Comparison of ENCODE assay signal across 19 cellular contexts in genomic region chr17:21677126-21677910, GRCh38. TPM values are rescaled to one million over a fixed set of nuclear protein-coding genes. Genes with fewer than 3 reads are reported as not detected.
"Had no signal": no experiment of that assay in that cellular context is flagged by ENCODE, and none has a peak within 500 bp of the region (broad histone marks: within the 10 kb centered on the region; RNA-seq: fewer than 3 reads in every experiment).

No MANE protein-coding gene starts in this region.

- H3K27ac ChIP-seq: brain microvascular endothelial cell, gastrocnemius medialis, heart left ventricle, SK-N-MC, skin epidermis had no signal

- H3K4me1 ChIP-seq: gastrocnemius medialis, heart left ventricle had no signal

- H3K27me3 Mint-ChIP-seq: activated naive CD8-positive, alpha-beta T cell treated with anti-CD3 and anti-CD28 coated beads for 36 hours; naive B cell; type B pancreatic cell had no signal

- H3K27me3 ChIP-seq: brain microvascular endothelial cell, gastrocnemius medialis had no signal

- H3K4me3 Mint-ChIP-seq: activated naive CD8-positive, alpha-beta T cell treated with anti-CD3 and anti-CD28 coated beads for 36 hours; type B pancreatic cell had no signal

- H3K9me3 ChIP-seq: gastrocnemius medialis, heart left ventricle had no signal

- H3K4me1 Mint-ChIP-seq: activated naive CD8-positive, alpha-beta T cell treated with anti-CD3 and anti-CD28 coated beads for 36 hours; immature natural killer cell had no signal

- H3K4me3 ChIP-seq: gastrocnemius medialis, heart left ventricle, SK-N-MC had no signal

- H3K27ac Mint-ChIP-seq: activated naive CD8-positive, alpha-beta T cell treated with anti-CD3 and anti-CD28 coated beads for 36 hours; immature natural killer cell; type B pancreatic cell had no signal

- DNase-seq: activated naive CD8-positive, alpha-beta T cell treated with anti-CD3 and anti-CD28 coated beads for 36 hours; anterior cingulate cortex; brain microvascular endothelial cell; effector memory CD4-positive, alpha-beta T cell; gastrocnemius medialis; heart left ventricle; immature natural killer cell; left colon; naive B cell; stimulated activated CD4-positive, alpha-beta T cell treated with anti-CD3 and anti-CD28 coated beads, Interleukin-4, amount 100 ng/mL, for 24 hours; stimulated activated naive CD8-positive, alpha-beta T cell treated with anti-CD3 and anti-CD28 coated beads, Interleukin-15, Interleukin-2, amounts not matched to agents 100 U/mL and 50 U/mL, for 24 hours; T-helper 9 cell had no signal

- ATAC-seq: activated CD4-positive, CD25-positive, alpha-beta regulatory T cell treated with anti-CD3 and anti-CD28 coated beads, Interleukin-2, amount 50 U/mL, for 24 hours; gastrocnemius medialis; left colon; stimulated activated naive CD8-positive, alpha-beta T cell treated with anti-CD3 and anti-CD28 coated beads, Interleukin-15, Interleukin-2, amounts not matched to agents 100 U/mL and 50 U/mL, for 24 hours had no signal

- H3K36me3 Mint-ChIP-seq: activated naive CD8-positive, alpha-beta T cell treated with anti-CD3 and anti-CD28 coated beads for 36 hours; immature natural killer cell had no signal

- H3K36me3 ChIP-seq: brain microvascular endothelial cell, gastrocnemius medialis, heart left ventricle had no signal

RNA-seq across cellular contexts. Expression of gene KCNJ18, which starts 15.0 kb away (rescaled TPM):
- total RNA-seq: activated CD8-positive, alpha-beta memory T cell treated with anti-CD3 and anti-CD28 coated beads for 36 hours; gastrocnemius medialis; heart left ventricle; left colon; lung microvascular endothelial cell; mononuclear cell had no signal
